Comparison of ENCODE assay signal across 13 cellular contexts in genomic region chr2:102027703-102028059, GRCh38. TPM values are rescaled to one million over a fixed set of nuclear protein-coding genes. Genes with fewer than 3 reads are reported as not detected.
DNase-seq lines count a peak whose midpoint lies in the region; ATAC-seq and TF ChIP-seq lines count a peak whose summit lies in the region.
"Had no signal": no experiment of that assay in that cellular context is flagged by ENCODE, and none has a peak within 500 bp of the region (broad histone marks: within the 10 kb centered on the region; RNA-seq: fewer than 3 reads in every experiment).

No MANE protein-coding gene starts in this region.

- no peaks in the 10 kb centered on the region for H3K36me3 ChIP-seq in BLaER1
- H3K36me3 ChIP-seq in brain microvascular endothelial cell (replicated peaks): no peaks in the 10 kb centered on the region
- H3K36me3 ChIP-seq in kidney epithelial cell (ENCODE audit: control insufficient read depth, insufficient read depth, low read length): no peaks in the 10 kb centered on the region

- POLR2A ChIA-PET in CD4-positive, alpha-beta T cell (lab: Charles Lee): no interaction called here

- H3K4me1 ChIP-seq in BLaER1: peaks cover 62% of the 10 kb centered on the region

- no peak for TF ChIP-seq CTCF in brain microvascular endothelial cell (IDR thresholded peaks at IDR 0.05; ENCODE audit: low read depth, low read length, missing control alignments)
- TF ChIP-seq CTCF in kidney epithelial cell (IDR thresholded peaks at IDR 0.05; ENCODE audit: insufficient read depth, low read length, poor library complexity, severe bottlenecking): no peak
- TF ChIP-seq CTCF in progenitor cell of endocrine pancreas (IDR thresholded peaks at IDR 0.05; ENCODE audit: unreplicated experiment): no peak
- TF ChIP-seq CTCF in CD4-positive, alpha-beta T cell (IDR thresholded peaks at IDR 0.05): no peak

- H3K36me3 Mint-ChIP-seq in progenitor cell of endocrine pancreas (ENCODE audit: insufficient read depth): no peaks in the 10 kb centered on the region
- H3K36me3 Mint-ChIP-seq in CD4-positive, alpha-beta T cell (ENCODE audit: low read depth): no peaks in the 10 kb centered on the region

- H3K4me2 ChIP-seq in BLaER1: peak overlapping the region; percentile 71

- no peaks in the 10 kb centered on the region for H3K9me3 Mint-ChIP-seq in progenitor cell of endocrine pancreas (ENCODE audit: low read depth)
- H3K9me3 Mint-ChIP-seq in CD4-positive, alpha-beta T cell: no peaks in the 10 kb centered on the region

- no peaks in the 10 kb centered on the region for H4K20me1 ChIP-seq in BLaER1

- H3K27me3 ChIP-seq in BLaER1 (no peaks in the 10 kb centered on the region), brain microvascular endothelial cell (replicated peaks) (no peaks in the 10 kb centered on the region), kidney epithelial cell (ENCODE audit: control insufficient read depth, insufficient read depth, low read length) (no peaks in the 10 kb centered on the region)
- no peaks in the 10 kb centered on the region for H3K27me3 ChIP-seq in CD4-positive, alpha-beta T cell (ENCODE audit: control insufficient read depth, insufficient read depth, low read length)

- H3K9me3 ChIP-seq in BLaER1: no peaks in the 10 kb centered on the region
- no peaks in the 10 kb centered on the region for H3K9me3 ChIP-seq in CD4-positive, alpha-beta T cell (ENCODE audit: control insufficient read depth, low read length)

- H3K27ac Mint-ChIP-seq in progenitor cell of endocrine pancreas: no peak overlapping the region
- H3K27ac Mint-ChIP-seq in CD4-positive, alpha-beta T cell: no peak overlapping the region

- ATAC-seq in sciatic nerve (peak; percentile 46), GM21367 (IDR thresholded peaks at IDR 0.05; ENCODE audit: unreplicated experiment) (no peak)
- no peak for ATAC-seq in CD4-positive, alpha-beta T cell (ENCODE audit: poor library complexity)

- no peak for DNase-seq in brain microvascular endothelial cell
- DNase-seq in kidney epithelial cell (ENCODE audit: low read depth): peak; percentile 26
- no peak for DNase-seq in sciatic nerve (ENCODE audit: low spot score)
- no peak for DNase-seq in progenitor cell of endocrine pancreas (ENCODE audit: low spot score, unreplicated experiment)
- no peak for DNase-seq in stimulated activated CD4-positive, alpha-beta T cell treated with anti-CD3 and anti-CD28 coated beads, Interleukin-4, amount 100 ng/mL, for 1 hour
- no peak for DNase-seq in CD4-positive, alpha-beta T cell
- DNase-seq: activated CD4-positive, alpha-beta T cell treated with anti-CD3 and anti-CD28 coated beads for 48 hours; activated naive CD4-positive, alpha-beta T cell; DND-41; head of caudate nucleus had no signal

- H3K27ac ChIP-seq in BLaER1: no peak overlapping the region
- peak overlapping the region; percentile 89 for H3K27ac ChIP-seq in brain microvascular endothelial cell
- no peak overlapping the region for H3K27ac ChIP-seq in CD4-positive, alpha-beta T cell (ENCODE audit: low read depth, low read length)

- H3K4me3 ChIP-seq in BLaER1 (no peak overlapping the region), brain microvascular endothelial cell (ENCODE audit: low read depth, low read length) (no peak overlapping the region), kidney epithelial cell (ENCODE audit: low read depth, low read length) (no peak overlapping the region)

- CTCF ChIA-PET in CD4-positive, alpha-beta T cell (lab: Charles Lee): interaction anchor here (1.4 kb wide), 1 partner anchor 213 kb away, joined by 4 read pairs; no protein-coding TSS in a partner anchor

- no peak overlapping the region for H3K9ac ChIP-seq in BLaER1

- intact Hi-C loops in sciatic nerve (cut with DNase I): no loop called here
- intact Hi-C loops in CD4-positive, alpha-beta T cell (cut with DNase I, micrococcal nuclease): loop anchor here (10.0 kb wide), 1 partner anchor 137 kb away; no protein-coding TSS in a partner anchor

- peaks cover 18% of the 10 kb centered on the region for H3K4me1 Mint-ChIP-seq in progenitor cell of endocrine pancreas (ENCODE audit: low read depth)
- peaks cover 10% of the 10 kb centered on the region for H3K4me1 Mint-ChIP-seq in CD4-positive, alpha-beta T cell (ENCODE audit: low read depth)

- in situ Hi-C loops in brain microvascular endothelial cell (cut with HindIII; ENCODE audit: low pct_ligation_motif_present, low sequenced_read_pairs): no loop called here

- H3K4me3 Mint-ChIP-seq in progenitor cell of endocrine pancreas (ENCODE audit: low read depth): no peak overlapping the region
- no peak overlapping the region for H3K4me3 Mint-ChIP-seq in CD4-positive, alpha-beta T cell

- H3K27me3 Mint-ChIP-seq in progenitor cell of endocrine pancreas: no peaks in the 10 kb centered on the region
- no peaks in the 10 kb centered on the region for H3K27me3 Mint-ChIP-seq in CD4-positive, alpha-beta T cell

RNA-seq across cellular contexts. Expression of gene IL1R2, which starts 35.9 kb away (rescaled TPM):
- total RNA-seq in kidney epithelial cell (0.50 TPM in 1 of 2 replicates, not detected in the other), sciatic nerve (5.7 TPM), progenitor cell of endocrine pancreas (not detected in 2 replicates)
- under 1 TPM; 0.31 to 0.47 TPM for total RNA-seq in CD4-positive, alpha-beta T cell
- total RNA-seq: H1 had no signal
